Comparison of ENCODE assay signal across 2 cellular contexts in the genomic region with DNA sequence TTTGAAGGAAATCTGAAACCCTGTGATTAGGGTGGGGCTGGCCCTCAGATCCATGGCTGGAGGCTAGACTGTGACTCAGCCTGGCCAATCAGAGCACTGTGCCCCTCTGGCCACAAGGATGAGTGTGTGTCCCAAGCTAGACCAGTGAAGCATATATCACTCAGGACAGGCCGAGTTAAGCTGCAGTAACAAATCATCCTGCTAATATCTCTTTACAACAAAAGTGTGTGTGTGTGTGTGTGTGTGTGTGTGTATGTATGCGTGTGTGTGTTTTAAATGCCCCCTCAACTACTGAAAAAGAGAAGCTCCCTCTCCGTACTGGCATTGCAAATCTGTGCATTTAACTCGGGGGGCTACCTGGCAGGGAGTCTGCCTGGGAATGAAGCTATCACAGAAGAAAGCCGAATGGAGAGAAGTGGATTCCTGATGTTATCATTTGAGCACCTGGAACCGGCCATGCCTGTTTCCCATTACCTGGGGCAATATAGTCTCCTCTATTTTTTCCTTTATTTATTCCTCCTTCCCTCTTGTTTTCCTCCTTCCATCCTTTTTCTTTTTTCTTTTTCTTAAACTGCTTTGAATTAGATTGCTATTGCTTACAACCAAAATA.
TF ChIP-seq lines count a peak whose summit lies in the region.

No MANE protein-coding gene starts in this region.

TF ChIP-seq in GM23338, 12 proteins besides CTCF, POLR2A, EP300 and RAD21:
- TF ChIP-seq POLR2AphosphoS5 (IDR thresholded peaks at IDR 0.05; ENCODE audit: low read depth) (no peak), ZNF331 (CRISPR knock-in tag; IDR thresholded peaks at IDR 0.05; ENCODE audit: low read depth) (no peak), ETS1 (IDR thresholded peaks at IDR 0.05) (no peak), STAT1 (IDR thresholded peaks at IDR 0.05; ENCODE audit: unreplicated experiment) (no peak)

TF ChIP-seq in H1, 55 proteins besides CTCF, POLR2A, EP300 and RAD21:
- TF ChIP-seq SP4 (IDR thresholded peaks at IDR 0.05; ENCODE audit: low read length) = no peak
- TF ChIP-seq USF2 (IDR thresholded peaks at IDR 0.05; ENCODE audit: low read length) = no peak
